8 cellular contexts compared by ENCODE assay signal in genomic region chr14:75428230-75429104, GRCh38. TPM values are rescaled to one million over a fixed set of nuclear protein-coding genes. Genes with fewer than 3 reads are reported as not detected.
DNase-seq lines count a peak whose midpoint lies in the region; ATAC-seq and TF ChIP-seq lines count a peak whose summit lies in the region.

No MANE protein-coding gene starts in this region.

- H3K4me1 Mint-ChIP-seq in activated CD8-positive, alpha-beta memory T cell treated with anti-CD3 and anti-CD28 coated beads, Interleukin-2, amount 10 ng/mL, durations not matched to agents 7 days and 5 days = peaks cover 11% of the 10 kb centered on the region
- peaks cover 3% of the 10 kb centered on the region for H3K4me1 Mint-ChIP-seq in neural crest cell

- H3K27ac Mint-ChIP-seq in activated CD8-positive, alpha-beta memory T cell treated with anti-CD3 and anti-CD28 coated beads, Interleukin-2, amount 10 ng/mL, durations not matched to agents 7 days and 5 days = no peak overlapping the region
- no peak overlapping the region for H3K27ac Mint-ChIP-seq in neural crest cell (ENCODE audit: unreplicated experiment)

- H3K4me3 Mint-ChIP-seq in activated CD8-positive, alpha-beta memory T cell treated with anti-CD3 and anti-CD28 coated beads, Interleukin-2, amount 10 ng/mL, durations not matched to agents 7 days and 5 days = peak overlapping the region; percentile 49
- peak overlapping the region; percentile 87 for H3K4me3 Mint-ChIP-seq in neural crest cell

- H3K27me3 Mint-ChIP-seq in activated CD8-positive, alpha-beta memory T cell treated with anti-CD3 and anti-CD28 coated beads, Interleukin-2, amount 10 ng/mL, durations not matched to agents 7 days and 5 days = peaks cover 41% of the 10 kb centered on the region
- H3K27me3 Mint-ChIP-seq in neural crest cell (ENCODE audit: low read depth) = peaks cover 39% of the 10 kb centered on the region

- H3K4me3 ChIP-seq in fibroblast of the aortic adventitia (ENCODE audit: low read depth, low read length) = peak overlapping the region; percentile 80

- TF ChIP-seq CTCF in fibroblast of the aortic adventitia (IDR thresholded peaks at IDR 0.05; ENCODE audit: insufficient read depth, low read length) (no peak), neural crest cell (conservative IDR thresholded peaks at IDR 0.05) (no peak)

- CTCF ChIA-PET in activated CD8-positive, alpha-beta memory T cell treated with anti-CD3 and anti-CD28 coated beads, Interleukin-2, amount 10 ng/mL, durations not matched to agents 7 days and 5 days (lab: Charles Lee) = interaction anchor here (1.0 to 1.2 kb wide), 3 partner anchors 61 to 146 kb away, joined by 3 to 4 read pairs (median 3); no protein-coding TSS in a partner anchor

- ATAC-seq in HG03439 (IDR thresholded peaks at IDR 0.05; ENCODE audit: unreplicated experiment) = peak; percentile 11
- ATAC-seq in activated CD8-positive, alpha-beta memory T cell treated with anti-CD3 and anti-CD28 coated beads, Interleukin-2, amount 10 ng/mL, durations not matched to agents 7 days and 5 days = peak; percentile 68
- no peak for ATAC-seq in GM21367 (IDR thresholded peaks at IDR 0.05; ENCODE audit: unreplicated experiment)
- no peak for ATAC-seq in HG03097 (IDR thresholded peaks at IDR 0.05; ENCODE audit: low FRiP score, unreplicated experiment)

- DNase-seq in activated T-cell treated with anti-CD3 and anti-CD28 coated beads for 48 hours (ENCODE audit: low read depth) (peak; percentile 6), activated T-cell treated with anti-CD3 and anti-CD28 coated beads for 4 hours (no peak), fibroblast of the aortic adventitia (ENCODE audit: low read depth) (peak; percentile 20), neural crest cell (ENCODE audit: low read depth, low spot score) (peak; percentile 7)
- DNase-seq in activated CD8-positive, alpha-beta memory T cell treated with anti-CD3 and anti-CD28 coated beads, Interleukin-2, amount 10 ng/mL, durations not matched to agents 7 days and 5 days = no peak

- H3K9me3 Mint-ChIP-seq in activated CD8-positive, alpha-beta memory T cell treated with anti-CD3 and anti-CD28 coated beads, Interleukin-2, amount 10 ng/mL, durations not matched to agents 7 days and 5 days (ENCODE audit: low read depth) = peaks cover 5% of the 10 kb centered on the region
- H3K9me3 Mint-ChIP-seq in neural crest cell = peaks cover 3% of the 10 kb centered on the region

- peaks cover 5% of the 10 kb centered on the region for H3K36me3 Mint-ChIP-seq in activated CD8-positive, alpha-beta memory T cell treated with anti-CD3 and anti-CD28 coated beads, Interleukin-2, amount 10 ng/mL, durations not matched to agents 7 days and 5 days
- H3K36me3 Mint-ChIP-seq in neural crest cell (ENCODE audit: low read depth) = no peaks in the 10 kb centered on the region

RNA-seq across cellular contexts. Expression of gene JDP2, which starts 0.6 kb away (rescaled TPM):
- 1 to 10 TPM in 1 of 2 experiments, under 1 TPM in 1; 0.75 to 1.1 TPM for total RNA-seq in activated CD8-positive, alpha-beta memory T cell treated with anti-CD3 and anti-CD28 coated beads, Interleukin-2, amount 10 ng/mL, durations not matched to agents 7 days and 5 days
- total RNA-seq in fibroblast of the aortic adventitia (ENCODE audit: low replicate concordance) (67.9 and 80.1 TPM in 2 replicates), neural crest cell (2.6 and 4.7 TPM in 2 replicates)

Comparison
In these comparisons a context has a peak if more than half of its experiments do, and no peak if none do; other contexts are left out.
1. DNase-seq: peak in activated T-cell treated with anti-CD3 and anti-CD28 coated beads for 48 hours (single experiment), fibroblast of the aortic adventitia (single experiment) and neural crest cell (single experiment); none in activated T-cell treated with anti-CD3 and anti-CD28 coated beads for 4 hours (single experiment) and activated CD8-positive, alpha-beta memory T cell treated with anti-CD3 and anti-CD28 coated beads, Interleukin-2, amount 10 ng/mL, durations not matched to agents 7 days and 5 days (single experiment).
2. ATAC-seq: peak in HG03439 (single experiment) and activated CD8-positive, alpha-beta memory T cell treated with anti-CD3 and anti-CD28 coated beads, Interleukin-2, amount 10 ng/mL, durations not matched to agents 7 days and 5 days (single experiment); none in GM21367 (single experiment) and HG03097 (single experiment).
3. RNA of gene JDP2, which starts 0.6 kb away (total RNA-seq): 67.9 to 80.1 TPM in fibroblast of the aortic adventitia; 2.6 to 4.7 TPM in neural crest cell and 0.75 to 1.1 TPM in activated CD8-positive, alpha-beta memory T cell treated with anti-CD3 and anti-CD28 coated beads, Interleukin-2, amount 10 ng/mL, durations not matched to agents 7 days and 5 days; every median in the first group is over 10 times any median in the second.